ENCODE assay signal across 17 cellular contexts in the genomic region with DNA sequence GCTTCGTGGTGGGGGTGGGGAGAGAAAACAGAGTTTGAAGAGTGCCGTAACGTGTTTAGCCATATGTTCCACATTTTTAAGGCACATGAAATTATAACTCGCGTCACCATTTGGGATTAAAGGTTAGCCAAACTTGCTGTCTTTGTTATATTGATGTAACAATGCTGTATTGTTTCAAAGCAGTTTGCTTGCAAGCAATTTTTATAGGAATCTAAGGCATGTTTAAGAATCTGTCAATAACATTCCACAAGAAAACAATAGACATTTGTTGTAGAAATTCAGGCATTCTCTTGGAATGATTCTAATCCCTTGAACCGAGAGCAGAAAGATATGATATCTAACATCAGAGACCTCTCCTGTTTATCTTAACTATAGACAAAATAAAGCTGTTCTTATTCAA.
DNase-seq lines count a peak whose midpoint lies in the region; ATAC-seq and TF ChIP-seq lines count a peak whose summit lies in the region.
"Had no signal": no experiment of that assay in that cellular context is flagged by ENCODE, and none has a peak within 500 bp of the region (broad histone marks: within the 10 kb centered on the region; RNA-seq: fewer than 3 reads in every experiment).

No MANE protein-coding gene starts in this region.

- peaks cover 40% of the 10 kb centered on the region for H3K4me1 ChIP-seq in HAP-1
- H3K4me1 ChIP-seq: lower lobe of right lung had no signal

- peak; percentile 48 to 97 for DNase-seq in HAP-1 (ENCODE audit: low spot score in 2 of 2)
- no peak for DNase-seq in WERI-Rb-1
- peak; percentile 77 for DNase-seq in fibroblast of pulmonary artery (ENCODE audit: low read depth)
- DNase-seq in retina: peak; percentile 36
- DNase-seq in midbrain (lab: John Stamatoyannopoulos, UW): no peak
- DNase-seq in DMS114 treated with DMSO at 0.1 percent for 48 hours (lab: John Stamatoyannopoulos, UW; ENCODE audit: unreplicated experiment): no peak
- DNase-seq in iPS-NIHi7 (ENCODE audit: extremely low spot score): no peak
- DNase-seq: activated CD4-positive, alpha-beta T cell treated with anti-CD3 and anti-CD28 coated beads, Interleukin-2, amount 50 U/mL, for 48 hours; activated T-cell treated with anti-CD3 and anti-CD28 coated beads, Interleukin-2, amount 50 U/mL, for 4 hours; central memory CD4-positive, alpha-beta T cell; lower lobe of right lung; NCI-H2107; stimulated activated CD4-positive, alpha-beta T cell treated with anti-CD3 and anti-CD28 coated beads, Interleukin-2, amount 100 ng/mL, for 24 hours; testis had no signal

- ATAC-seq in GM19452 (IDR thresholded peaks at IDR 0.05; ENCODE audit: unreplicated experiment): no peak
- ATAC-seq: activated naive CD4-positive, alpha-beta T cell treated with anti-CD3 and anti-CD28 coated beads, Interleukin-2, amount 50 U/mL, for 72 hours; activated T-cell treated with anti-CD3 and anti-CD28 coated beads, Interleukin-2, amount 50 U/mL, for 4 hours had no signal

- H3K36me3 ChIP-seq in HAP-1 (replicated peaks) (peaks cover 21% of the 10 kb centered on the region), WERI-Rb-1 (no peaks in the 10 kb centered on the region)

- peak overlapping the region; percentile 80 for H3K27ac ChIP-seq in WERI-Rb-1
- H3K27ac ChIP-seq: lower lobe of right lung, testis had no signal

- H3K4me3 ChIP-seq in HAP-1: no peak overlapping the region
- no peak overlapping the region for H3K4me3 ChIP-seq in WERI-Rb-1 (ENCODE audit: low read depth, low read length)
- no peak overlapping the region for H3K4me3 ChIP-seq in fibroblast of pulmonary artery (replicated peaks; ENCODE audit: low read depth, low read length)
- H3K4me3 ChIP-seq: lower lobe of right lung, right atrium auricular region, testis had no signal

- TF ChIP-seq CTCF in WERI-Rb-1 (IDR thresholded peaks at IDR 0.05; ENCODE audit: low read depth, low read length): no peak
- no peak for TF ChIP-seq CTCF in fibroblast of pulmonary artery (IDR thresholded peaks at IDR 0.05; ENCODE audit: low read length, missing control alignments)

- H3K9me3 ChIP-seq in HAP-1 (no peaks in the 10 kb centered on the region), WERI-Rb-1 (ENCODE audit: severe bottlenecking) (peaks cover 3% of the 10 kb centered on the region)
- H3K9me3 ChIP-seq: right atrium auricular region, testis had no signal

- in situ Hi-C loops in HAP-1 (cut with MboI; ENCODE audit: low sequenced_read_pairs): no loop called here

- H3K27me3 ChIP-seq in HAP-1 (ENCODE audit: low read depth): no peaks in the 10 kb centered on the region
- no peaks in the 10 kb centered on the region for H3K27me3 ChIP-seq in WERI-Rb-1 (ENCODE audit: insufficient read depth, low read depth, severe bottlenecking)
- H3K27me3 ChIP-seq: right atrium auricular region, testis had no signal

Comparison
In these comparisons a context has a peak if more than half of its experiments do, and no peak if none do; other contexts are left out.
1. DNase-seq: peak in HAP-1 (2 of 2), fibroblast of pulmonary artery (single experiment) and retina (single experiment); none in WERI-Rb-1 (single experiment), midbrain (single experiment), DMS114 treated with DMSO at 0.1 percent for 48 hours (single experiment) and iPS-NIHi7 (single experiment).